ENCODE assay signal across 27 cellular contexts in genomic region chr14:54935100-54935499, GRCh38.
"Had no signal": no experiment of that assay in that cellular context is flagged by ENCODE, and none has a peak within 500 bp of the region (broad histone marks: within the 10 kb centered on the region; RNA-seq: fewer than 3 reads in every experiment).

No MANE protein-coding gene starts in this region.

- ATAC-seq: stimulated activated effector memory CD8-positive, alpha-beta T cell treated with anti-CD3 and anti-CD28 coated beads, Interleukin-12 subunit alpha, Interleukin-12 subunit beta, amount 100 ng/mL, for 72 hours; stimulated activated memory B cell treated with anti-CD40 and anti-IgM and Interleukin-4, amounts not matched to agents 10 μg/mL and 1 μg/mL and 100 μg/mL, for 72 hours; stimulated activated naive B cell treated with anti-CD40 and anti-IgM and Interleukin-4, amounts not matched to agents 10 μg/mL and 1 μg/mL and 100 μg/mL, for 72 hours; stimulated activated naive CD8-positive, alpha-beta T cell treated with anti-CD3 and anti-CD28 coated beads, Interleukin-15, amount 100 ng/mL, for 72 hours; stimulated activated naive CD8-positive, alpha-beta T cell treated with anti-CD3 and anti-CD28 coated beads, Interleukin-15, Interleukin-2, amounts not matched to agents 100 U/mL and 50 U/mL, for 24 hours; upper lobe of right lung had no signal

- H3K9me3 Mint-ChIP-seq: stimulated activated effector memory CD8-positive, alpha-beta T cell treated with anti-CD3 and anti-CD28 coated beads, Interleukin-12 subunit alpha, Interleukin-12 subunit beta, amount 100 ng/mL, for 72 hours; stimulated activated memory B cell treated with anti-CD40 and anti-IgM and Interleukin-4, amounts not matched to agents 10 μg/mL and 1 μg/mL and 100 μg/mL, for 72 hours; stimulated activated naive B cell treated with anti-CD40 and anti-IgM and Interleukin-4, amounts not matched to agents 10 μg/mL and 1 μg/mL and 100 μg/mL, for 72 hours; stimulated activated naive CD8-positive, alpha-beta T cell treated with anti-CD3 and anti-CD28 coated beads, Interleukin-15, amount 100 ng/mL, for 72 hours; stimulated activated naive CD8-positive, alpha-beta T cell treated with anti-CD3 and anti-CD28 coated beads, Interleukin-15, Interleukin-2, amounts not matched to agents 100 ng/mL and 50 ng/mL, for 24 hours; type B pancreatic cell had no signal

- H3K27ac Mint-ChIP-seq: stimulated activated effector memory CD8-positive, alpha-beta T cell treated with anti-CD3 and anti-CD28 coated beads, Interleukin-12 subunit alpha, Interleukin-12 subunit beta, amount 100 ng/mL, for 72 hours; stimulated activated memory B cell treated with anti-CD40 and anti-IgM and Interleukin-4, amounts not matched to agents 10 μg/mL and 1 μg/mL and 100 μg/mL, for 72 hours; stimulated activated naive CD8-positive, alpha-beta T cell treated with anti-CD3 and anti-CD28 coated beads, Interleukin-15, amount 100 ng/mL, for 72 hours; stimulated activated naive CD8-positive, alpha-beta T cell treated with anti-CD3 and anti-CD28 coated beads, Interleukin-15, Interleukin-2, amounts not matched to agents 100 ng/mL and 50 ng/mL, for 24 hours; type B pancreatic cell had no signal

- H3K27me3 ChIP-seq: stomach, suprapubic skin, testis, thyroid gland, tibial artery, tibial nerve, transverse colon, upper lobe of left lung, upper lobe of right lung, uterus, vagina had no signal

- H3K27ac ChIP-seq: stomach, suprapubic skin, testis, thoracic aorta, thyroid gland, tibial artery, tibial nerve, transverse colon, upper lobe of left lung, upper lobe of right lung, uterus, vagina had no signal

- H3K36me3 ChIP-seq: stomach, suprapubic skin, thoracic aorta, thyroid gland, tibial artery, transverse colon, upper lobe of left lung, upper lobe of right lung, uterus, vagina had no signal

- DNase-seq: stimulated activated CD4-positive, alpha-beta T cell treated with anti-CD3 and anti-CD28 coated beads, Interleukin-2, amount 100 ng/mL, for 48 hours; stimulated activated CD4-positive, alpha-beta T cell treated with anti-CD3 and anti-CD28 coated beads, Interleukin-4, amount 100 ng/mL, for 1 hour; stimulated activated CD4-positive, alpha-beta T cell treated with anti-CD3 and anti-CD28 coated beads, Interleukin-4, amount 100 ng/mL, for 24 hours; stimulated activated CD4-positive, alpha-beta T cell treated with anti-CD3 and anti-CD28 coated beads, Interleukin-4, amount 100 ng/mL, for 4 hours; stimulated activated CD8-positive, alpha-beta memory T cell treated with anti-CD3 and anti-CD28 coated beads, Interleukin-4, amount 100 ng/mL, for 48 hours; stimulated activated naive B cell treated with anti-CD40 and anti-IgM and Interleukin-4, amounts not matched to agents 10 μg/mL and 1 μg/mL and 100 μg/mL, for 72 hours; stimulated activated naive CD4-positive, alpha-beta T cell; stimulated activated naive CD4-positive, alpha-beta T cell treated with Interleukin-2 at 50 U/mL for 16 hours; stimulated activated naive CD8-positive, alpha-beta T cell treated with anti-CD3 and anti-CD28 coated beads, Interleukin-15, amount 100 ng/mL, for 72 hours; stimulated activated naive CD8-positive, alpha-beta T cell treated with anti-CD3 and anti-CD28 coated beads, Interleukin-15, Interleukin-2, amounts not matched to agents 100 U/mL and 50 U/mL, for 24 hours; stomach; substantia nigra; testis; thyroid gland; tibial artery; transverse colon; upper lobe of left lung; upper lobe of right lung; uterus had no signal

- H3K36me3 Mint-ChIP-seq: stimulated activated memory B cell treated with anti-CD40 and anti-IgM and Interleukin-4, amounts not matched to agents 10 μg/mL and 1 μg/mL and 100 μg/mL, for 72 hours; type B pancreatic cell had no signal

- H3K4me3 Mint-ChIP-seq: stimulated activated effector memory CD8-positive, alpha-beta T cell treated with anti-CD3 and anti-CD28 coated beads, Interleukin-12 subunit alpha, Interleukin-12 subunit beta, amount 100 ng/mL, for 72 hours; stimulated activated memory B cell treated with anti-CD40 and anti-IgM and Interleukin-4, amounts not matched to agents 10 μg/mL and 1 μg/mL and 100 μg/mL, for 72 hours; stimulated activated naive B cell treated with anti-CD40 and anti-IgM and Interleukin-4, amounts not matched to agents 10 μg/mL and 1 μg/mL and 100 μg/mL, for 72 hours; stimulated activated naive CD8-positive, alpha-beta T cell treated with anti-CD3 and anti-CD28 coated beads, Interleukin-15, amount 100 ng/mL, for 72 hours; stimulated activated naive CD8-positive, alpha-beta T cell treated with anti-CD3 and anti-CD28 coated beads, Interleukin-15, Interleukin-2, amounts not matched to agents 100 ng/mL and 50 ng/mL, for 24 hours; type B pancreatic cell had no signal

- H3K27me3 Mint-ChIP-seq: stimulated activated memory B cell treated with anti-CD40 and anti-IgM and Interleukin-4, amounts not matched to agents 10 μg/mL and 1 μg/mL and 100 μg/mL, for 72 hours; stimulated activated naive B cell treated with anti-CD40 and anti-IgM and Interleukin-4, amounts not matched to agents 10 μg/mL and 1 μg/mL and 100 μg/mL, for 72 hours; stimulated activated naive CD8-positive, alpha-beta T cell treated with anti-CD3 and anti-CD28 coated beads, Interleukin-15, amount 100 ng/mL, for 72 hours; stimulated activated naive CD8-positive, alpha-beta T cell treated with anti-CD3 and anti-CD28 coated beads, Interleukin-15, Interleukin-2, amounts not matched to agents 100 ng/mL and 50 ng/mL, for 24 hours; type B pancreatic cell had no signal

- H3K4me1 Mint-ChIP-seq: stimulated activated effector memory CD8-positive, alpha-beta T cell treated with anti-CD3 and anti-CD28 coated beads, Interleukin-12 subunit alpha, Interleukin-12 subunit beta, amount 100 ng/mL, for 72 hours; stimulated activated memory B cell treated with anti-CD40 and anti-IgM and Interleukin-4, amounts not matched to agents 10 μg/mL and 1 μg/mL and 100 μg/mL, for 72 hours; stimulated activated naive B cell treated with anti-CD40 and anti-IgM and Interleukin-4, amounts not matched to agents 10 μg/mL and 1 μg/mL and 100 μg/mL, for 72 hours had no signal

- H3K9me3 ChIP-seq: stomach, suprapubic skin, testis, thoracic aorta, thyroid gland, tibial artery, tibial nerve, transverse colon, upper lobe of left lung, upper lobe of right lung, uterus, vagina had no signal

- H3K4me3 ChIP-seq: stomach, suprapubic skin, testis, thoracic aorta, thyroid gland, tibial artery, tibial nerve, transverse colon, upper lobe of left lung, upper lobe of right lung, uterus, vagina had no signal

- H3K4me1 ChIP-seq: stomach, suprapubic skin, testis, thyroid gland, tibial artery, tibial nerve, transverse colon, upper lobe of left lung, upper lobe of right lung, uterus, vagina had no signal
